In the genomic region with DNA sequence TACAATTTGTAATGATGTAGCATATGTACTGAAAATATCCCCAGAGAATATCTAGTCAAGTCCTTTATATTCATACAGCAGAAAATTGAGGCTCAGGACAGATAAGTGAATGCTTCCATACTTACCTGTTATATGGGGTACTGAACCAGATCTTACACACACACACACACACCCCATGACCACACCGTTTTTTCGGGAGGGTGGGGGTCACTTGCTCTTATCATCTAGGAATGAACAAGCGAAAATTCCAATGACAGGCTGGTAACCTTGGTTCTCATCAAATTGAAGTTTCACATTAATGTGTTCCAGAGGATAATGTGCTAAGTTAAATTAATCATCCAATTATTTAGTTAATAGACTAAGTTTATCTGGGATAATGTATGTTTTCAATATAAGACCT, we compare ENCODE assay signal across 33 cellular contexts. TPM values are rescaled to one million over a fixed set of nuclear protein-coding genes. Genes with fewer than 3 reads are reported as not detected.
DNase-seq lines count a peak whose midpoint lies in the region; ATAC-seq, FAIRE-seq and TF ChIP-seq lines count a peak whose summit lies in the region.
"Had no signal": no experiment of that assay in that cellular context is flagged by ENCODE, and none has a peak within 500 bp of the region (broad histone marks: within the 10 kb centered on the region; RNA-seq: fewer than 3 reads in every experiment).

No MANE protein-coding gene starts in this region.

- no peaks in the 10 kb centered on the region for H3K9me1 ChIP-seq in K562 (ENCODE audit: control insufficient read depth, insufficient read depth, low read length)

- in situ Hi-C loops in K562 (cut with MboI) = no loop called here

- H3K4me3 ChIP-seq in K562 (no peak overlapping the region), esophagus muscularis mucosa (no peak overlapping the region), sigmoid colon (no peak overlapping the region)
- H3K4me3 ChIP-seq: A549; BLaER1; BLaER1 treated with 17β-estradiol and CSF1 and Interleukin-3, amounts not matched to agents 10 nM and 100 nM had no signal

- 14% methylated on average over 3 of the region's 3 CpGs for WGBS in K562 (ENCODE audit: insufficient coverage, low coverage, missing lambda C conversion rate)
- 81% methylated on average over 3 of the region's 3 CpGs for WGBS in esophagus muscularis mucosa
- WGBS in sigmoid colon, 2 donors = 96% methylated on average over 3 of the region's 3 CpGs

- TF ChIP-seq EP300 in K562 (IDR thresholded peaks at IDR 0.05; ENCODE audit: low read length) = no peak
- TF ChIP-seq EP300 in esophagus muscularis mucosa (IDR thresholded peaks at IDR 0.05) = no peak
- TF ChIP-seq EP300 in sigmoid colon (IDR thresholded peaks at IDR 0.05) = no peak

- POLR2A ChIA-PET in K562 (lab: Yijun Ruan, JAX) = no interaction called here

- CTCF ChIA-PET in K562 (lab: Yijun Ruan, JAX; ENCODE audit: low intra/inter-chr PET ratio) = interaction anchor here (0.7 kb wide), 1 partner anchor 341 kb away, joined by 4 read pairs; no protein-coding TSS in a partner anchor

- H3K9ac ChIP-seq in K562 (ENCODE audit: insufficient read depth in 1 of 2, low read depth in 2 of 2, low read length in 2 of 2) = no peak overlapping the region
- H3K9ac ChIP-seq: BLaER1; BLaER1 treated with 17β-estradiol and CSF1 and Interleukin-3, amounts not matched to agents 10 nM and 100 nM had no signal

- DNase-seq in K562 (ENCODE audit: extremely low read depth in 1 of 4, low spot score in 3 of 4) (peak in 2 of 4 experiments; percentile 41 to 56), erythroblast (lab: John Stamatoyannopoulos, UW) (peak; percentile 71 to 74), esophagus muscularis mucosa (ENCODE audit: extremely low spot score) (peak; percentile 31), NCI-H1930 (lab: John Stamatoyannopoulos, UW) (no peak), sigmoid colon (no peak)
- DNase-seq: 8988T; ACHN; AML-193; BE2C; C1 segment of cervical spinal cord; Caco-2; Calu3; CD4-positive, alpha-beta memory T cell; CD4-positive, alpha-beta T cell; CD4-positive, CD25-positive, alpha-beta regulatory T cell; CD8-positive, alpha-beta memory T cell; CD8-positive, alpha-beta T cell; COR-L47; DMS 273 treated with DMSO at 0.1 percent for 48 hours; DMS153; DMS53; DMS79; DMS79 treated with DMSO at 0.1 percent for 48 hours; DND-41; EL had no signal

- ATAC-seq in K562 (peak; percentile 64), HG03520 (IDR thresholded peaks at IDR 0.05; ENCODE audit: unreplicated experiment) (no peak)
- ATAC-seq: A549; CD8-positive, alpha-beta T cell had no signal

- no peak for TF ChIP-seq CTCF in K562 (IDR thresholded peaks at IDR 0.05 in 2 of 3, conservative IDR thresholded peaks at IDR 0.05 in 1 of 3; ENCODE audit: insufficient read depth in 2 of 3, low read depth in 1 of 3, low read length in 3 of 3)
- TF ChIP-seq CTCF in esophagus muscularis mucosa (IDR thresholded peaks at IDR 0.05) = no peak
- no peak for TF ChIP-seq CTCF in sigmoid colon (IDR thresholded peaks at IDR 0.05)

- no peak for TF ChIP-seq RAD21 in K562 (CRISPR knock-in tag; conservative IDR thresholded peaks at IDR 0.05 in 1 of 2, IDR thresholded peaks at IDR 0.05 in 1 of 2)

- no peaks in the 10 kb centered on the region for H3K9me3 ChIP-seq in K562 (replicated peaks; ENCODE audit: control insufficient read depth, insufficient read depth, low read depth, low read length)
- no peaks in the 10 kb centered on the region for H3K9me3 ChIP-seq in esophagus muscularis mucosa
- H3K9me3 ChIP-seq in sigmoid colon = no peaks in the 10 kb centered on the region
- H3K9me3 ChIP-seq: A549, BE2C, BLaER1, Caco-2 had no signal

- H2AFZ ChIP-seq in K562 (ENCODE audit: low read depth, low read length) = no peak overlapping the region

- peaks cover 5% of the 10 kb centered on the region; the same call in 1 of the 3 replicates for H3K36me3 ChIP-seq in K562 (ENCODE audit: control insufficient read depth, insufficient read depth, low read length)
- no peaks in the 10 kb centered on the region for H3K36me3 ChIP-seq in esophagus muscularis mucosa
- no peaks in the 10 kb centered on the region for H3K36me3 ChIP-seq in sigmoid colon
- H3K36me3 ChIP-seq: BE2C had no signal

- intact Hi-C loops in K562 (cut with micrococcal nuclease) (no loop called here), esophagus muscularis mucosa (cut with DNase I) (no loop called here), sigmoid colon (cut with DNase I) (no loop called here)

- no peak overlapping the region for H3K27ac ChIP-seq in K562 (ENCODE audit: extremely low read depth, low read depth, low read length)
- no peak overlapping the region for H3K27ac ChIP-seq in esophagus muscularis mucosa (replicated peaks in 1 of 4)
- H3K27ac ChIP-seq in sigmoid colon = no peak overlapping the region
- H3K27ac ChIP-seq: 22Rv1; A549; BLaER1; BLaER1 treated with 17β-estradiol and CSF1 and Interleukin-3, amounts not matched to agents 10 nM and 100 nM; C4-2B had no signal

- H3K4me2 ChIP-seq in K562 (ENCODE audit: insufficient read depth, low read length) = no peak overlapping the region
- H3K4me2 ChIP-seq: A549; BLaER1; BLaER1 treated with 17β-estradiol and CSF1 and Interleukin-3, amounts not matched to agents 10 nM and 100 nM had no signal

- TF ChIP-seq POLR2A in K562 (conservative IDR thresholded peaks at IDR 0.05) (no peak), erythroblast (IDR thresholded peaks at IDR 0.05; ENCODE audit: low read length) (no peak), esophagus muscularis mucosa (IDR thresholded peaks at IDR 0.05; ENCODE audit: low read depth) (no peak), sigmoid colon (IDR thresholded peaks at IDR 0.05) (no peak)

- no TSS peak for BruUV-seq in K562 (replicated peaks; lab: Mats Ljungman, UMichigan)

- H3K27me3 ChIP-seq in K562 (ENCODE audit: control insufficient read depth in 2 of 2, insufficient read depth in 2 of 2, low read length in 2 of 2) (no peaks in the 10 kb centered on the region), esophagus muscularis mucosa (no peaks in the 10 kb centered on the region), sigmoid colon (no peaks in the 10 kb centered on the region)
- H3K27me3 ChIP-seq: BE2C; BLaER1; BLaER1 treated with 17β-estradiol and CSF1 and Interleukin-3, amounts not matched to agents 10 nM and 100 nM had no signal

- H3K4me1 ChIP-seq in K562 (replicated peaks in 1 of 2; ENCODE audit: control insufficient read depth in 2 of 2, insufficient read depth in 2 of 2, low read length in 2 of 2) (peaks cover 3 to 51% of the 10 kb centered on the region in 2 experiments; a peak in 4 of 5 replicates), esophagus muscularis mucosa (peaks cover 3 to 12% (median 5%) of the 10 kb centered on the region in 4 donors), sigmoid colon (no peaks in the 10 kb centered on the region)
- H3K4me1 ChIP-seq: A549, BE2C had no signal

- peak; percentile 49 for FAIRE-seq in K562 (lab: Jason Lieb, UNC)
- FAIRE-seq: A204.1, A549, D721Med had no signal

- H3K79me2 ChIP-seq in K562 (ENCODE audit: control insufficient read depth, insufficient read depth, low read length) = peaks cover 100% of the 10 kb centered on the region

- H4K20me1 ChIP-seq in K562 (replicated peaks; ENCODE audit: control insufficient read depth, insufficient read depth, low read length) = peaks cover 4% of the 10 kb centered on the region

TF ChIP-seq in K562, 482 proteins besides CTCF, POLR2A, EP300 and RAD21 (continues in another document):
- TF ChIP-seq MAZ (CRISPR knock-in tag; conservative IDR thresholded peaks at IDR 0.05 in 1 of 2, IDR thresholded peaks at IDR 0.05 in 1 of 2) (peak in 1 of 2 experiments; percentile 62; a peak in 2 of 4 replicates), MAFF (IDR thresholded peaks at IDR 0.05; ENCODE audit: low read length) (peak; percentile 4; the same call in 1 of the 2 replicates), C11orf30 (IDR thresholded peaks at IDR 0.05; ENCODE audit: low read depth) (0 out of 2 replicates have a peak, but pooled peaks have one; percentile 37), ZNF316 (IDR thresholded peaks at IDR 0.05) (peak; percentile 32; the same call in 1 of the 2 replicates), NFE2 (IDR thresholded peaks at IDR 0.05; ENCODE audit: low read depth) (peak; percentile 72), RCOR1 (IDR thresholded peaks at IDR 0.05; ENCODE audit: borderline replicate concordance in 1 of 2, low read depth in 2 of 2, low read length in 2 of 2) (0 out of 4 replicates have a peak, but pooled peaks of 1 of the 2 experiments have one; percentile 19), ZNF217 (CRISPR knock-in tag; IDR thresholded peaks at IDR 0.05) (no peak)
- TF ChIP-seq, protein P1, sequence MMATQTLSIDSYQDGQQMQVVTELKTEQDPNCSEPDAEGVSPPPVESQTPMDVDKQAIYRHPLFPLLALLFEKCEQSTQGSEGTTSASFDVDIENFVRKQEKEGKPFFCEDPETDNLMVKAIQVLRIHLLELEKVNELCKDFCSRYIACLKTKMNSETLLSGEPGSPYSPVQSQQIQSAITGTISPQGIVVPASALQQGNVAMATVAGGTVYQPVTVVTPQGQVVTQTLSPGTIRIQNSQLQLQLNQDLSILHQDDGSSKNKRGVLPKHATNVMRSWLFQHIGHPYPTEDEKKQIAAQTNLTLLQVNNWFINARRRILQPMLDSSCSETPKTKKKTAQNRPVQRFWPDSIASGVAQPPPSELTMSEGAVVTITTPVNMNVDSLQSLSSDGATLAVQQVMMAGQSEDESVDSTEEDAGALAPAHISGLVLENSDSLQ (IDR thresholded peaks at IDR 0.05) = peak; percentile 13; the same call in 1 of the 2 replicates

RNA-seq across cellular contexts. Expression of a gene that starts 48.8 kb away (rescaled TPM):
- total RNA-seq in K562 (2011; cell fraction: chromatin; rRNA removed; ENCODE audit: low replicate concordance) = 218 and 235 TPM in 2 replicates
- 124 and 166 TPM in 2 replicates for total RNA-seq in K562 (2011; cell fraction: nucleolus; rRNA removed)
- 179 and 212 TPM in 2 replicates for total RNA-seq in K562 (2011; cell fraction: nucleoplasm; rRNA removed)
- total RNA-seq in K562 (2014; rRNA removed) (45.9 and 46.7 TPM in 2 replicates), K562 (2014; rRNA removed; fragmentation: Illumina TruSeq; extraction: Trizol) (64.0 and 71.2 TPM in 2 replicates), K562 (2015; rRNA removed; fragmentation: Illumina TruSeq; extraction: Trizol) (40.0 and 46.1 TPM in 2 replicates), K562 (2021) (54.1 and 58.7 TPM in 2 replicates), esophagus muscularis mucosa (10 to 100 TPM; 11.6 to 21.6 (median 16.5) TPM), sigmoid colon (10 to 100 TPM; 13.6 to 18.2 (median 15.4) TPM)
- polyA plus RNA-seq in K562 (2011; rRNA removed) (59.5 and 60.1 TPM in 2 replicates), K562 (2014; fragmentation: Illumina TruSeq; extraction: Trizol) (71.8 and 80.4 TPM in 2 replicates), K562 (2014; fragmentation: Nextera tagmentation; extraction: Ambion mirVana) (10 to 100 TPM; 18.5 to 22.4 TPM), K562 (2014; rRNA removed) (57.0 and 60.0 TPM in 2 replicates), sigmoid colon (10 to 100 TPM; 11.7 to 30.7 (median 22.2) TPM)
- polyA plus RNA-seq in K562 (2011; cell fraction: cytosol; rRNA removed) = 24.8 and 46.7 TPM in 2 replicates
- 29.3 and 46.0 TPM in 2 replicates for polyA plus RNA-seq in K562 (2011; cell fraction: nucleus; rRNA removed)
- polyA plus RNA-seq in K562 (2012) = 45.4 and 47.0 TPM in 2 replicates
- polyA minus RNA-seq in K562 (2011; rRNA and poly(A)+ RNA removed) = 135 and 180 TPM in 2 replicates
- 39.2 and 48.3 TPM in 2 replicates for polyA minus RNA-seq in K562 (2011; cell fraction: cytosol; rRNA and poly(A)+ RNA removed)
- 201 and 315 TPM in 2 replicates for polyA minus RNA-seq in K562 (2011; cell fraction: nucleus; rRNA and poly(A)+ RNA removed)

Comparison
In these comparisons a context has a peak if more than half of its experiments do, and no peak if none do; other contexts are left out.
1. DNase-seq: peak in erythroblast (2 of 2) and esophagus muscularis mucosa (single experiment); none in NCI-H1930 (0 of 2) and sigmoid colon (single experiment).